Comparison of ENCODE assay signal across 8 cellular contexts in genomic region chr15:71114887-71115566, GRCh38. TPM values are rescaled to one million over a fixed set of nuclear protein-coding genes. Genes with fewer than 3 reads are reported as not detected.
DNase-seq lines count a peak whose midpoint lies in the region; ATAC-seq and TF ChIP-seq lines count a peak whose summit lies in the region.

Gene THSD4 (plus strand): TSS chr15:71115471.

- peak; percentile 77 for ATAC-seq in HG02938 (IDR thresholded peaks at IDR 0.05; ENCODE audit: unreplicated experiment)
- ATAC-seq in activated CD8-positive, alpha-beta T cell treated with anti-CD3 and anti-CD28 coated beads, Interleukin-2, amount 10 ng/mL, durations not matched to agents 7 days and 5 days = peak; percentile 82

- WGBS in mesodermal cell (ENCODE audit: insufficient coverage in 2 of 2), 2 experiments = 6 to 12% methylated on average over 31 to 32 of the region's 52 CpGs

- H3K4me1 ChIP-seq in mesodermal cell (ENCODE audit: control insufficient read depth, insufficient read depth, low read length, poor library complexity, severe bottlenecking) = peaks cover 31% of the 10 kb centered on the region

- H3K27ac Mint-ChIP-seq in activated CD8-positive, alpha-beta T cell treated with anti-CD3 and anti-CD28 coated beads, Interleukin-2, amount 10 ng/mL, durations not matched to agents 7 days and 5 days = no peak within 1 kb of the TSS

- CTCF ChIA-PET in activated CD8-positive, alpha-beta T cell treated with anti-CD3 and anti-CD28 coated beads, Interleukin-2, amount 10 ng/mL, durations not matched to agents 7 days and 5 days (lab: Charles Lee) = interaction anchor here (0.8 to 2.2 kb wide), 3 partner anchors 12 to 325 kb away, joined by 3 to 10 read pairs (median 4); no protein-coding TSS in a partner anchor

- peak; percentile 86 for TF ChIP-seq CTCF in GM13977 (IDR thresholded peaks at IDR 0.05; ENCODE audit: extremely low read depth, insufficient read depth, missing control alignments)

- H3K36me3 ChIP-seq in mesodermal cell (ENCODE audit: control insufficient read depth, insufficient read depth, low read length) = no peaks in the 10 kb centered on the region

- H3K27me3 Mint-ChIP-seq in activated CD8-positive, alpha-beta T cell treated with anti-CD3 and anti-CD28 coated beads, Interleukin-2, amount 10 ng/mL, durations not matched to agents 7 days and 5 days (ENCODE audit: low read depth) = peaks cover 31% of the 10 kb centered on the region

- H3K4me3 Mint-ChIP-seq in activated CD8-positive, alpha-beta T cell treated with anti-CD3 and anti-CD28 coated beads, Interleukin-2, amount 10 ng/mL, durations not matched to agents 7 days and 5 days = peak within 1 kb of the TSS; percentile 47

- no peaks in the 10 kb centered on the region for H3K36me3 Mint-ChIP-seq in activated CD8-positive, alpha-beta T cell treated with anti-CD3 and anti-CD28 coated beads, Interleukin-2, amount 10 ng/mL, durations not matched to agents 7 days and 5 days (ENCODE audit: low read depth)

- POLR2A ChIA-PET in activated CD8-positive, alpha-beta T cell treated with anti-CD3 and anti-CD28 coated beads, Interleukin-2, amount 10 ng/mL, durations not matched to agents 7 days and 5 days (lab: Charles Lee) = no interaction called here

- peak within 1 kb of the TSS; percentile 61 for H3K4me3 ChIP-seq in mesodermal cell (ENCODE audit: extremely low read depth, insufficient read depth, low read length, poor library complexity, severe bottlenecking)

- no peaks in the 10 kb centered on the region for H3K9me3 ChIP-seq in mesodermal cell (ENCODE audit: control insufficient read depth, low read length)

- DNase-seq in GM13977 (ENCODE audit: low spot score) (peak; percentile 91), NCI-H226 (peak; percentile 95), midbrain (lab: John Stamatoyannopoulos, UW) (no peak)
- peak; percentile 70 for DNase-seq in activated CD8-positive, alpha-beta T cell treated with anti-CD3 and anti-CD28 coated beads, Interleukin-2, amount 10 ng/mL, durations not matched to agents 7 days and 5 days
- peak; percentile 31 for DNase-seq in stimulated activated CD8-positive, alpha-beta memory T cell treated with anti-CD3 and anti-CD28 coated beads, Interleukin-4, amount 100 ng/mL, for 24 hours (ENCODE audit: low read depth)

- in situ Hi-C loops in GM13977 (cut with MboI; ENCODE audit: low pct_unique_long_range_greater_than_20kb, low sequenced_read_pairs, unreplicated experiment) = no loop called here
- in situ Hi-C loops in endometrial microvascular endothelial cells (cut with HindIII; ENCODE audit: inconsistent ontology term, low pct_unique_long_range_greater_than_20kb, low sequenced_read_pairs) = loop anchor here (25.0 kb wide), 1 partner anchor 322 kb away; no protein-coding TSS in a partner anchor

- H3K27ac ChIP-seq in mesodermal cell (ENCODE audit: low read depth, low read length, severe bottlenecking) = no peak within 1 kb of the TSS

- no peaks in the 10 kb centered on the region for H3K9me3 Mint-ChIP-seq in activated CD8-positive, alpha-beta T cell treated with anti-CD3 and anti-CD28 coated beads, Interleukin-2, amount 10 ng/mL, durations not matched to agents 7 days and 5 days (ENCODE audit: insufficient read depth)

- H3K4me1 Mint-ChIP-seq in activated CD8-positive, alpha-beta T cell treated with anti-CD3 and anti-CD28 coated beads, Interleukin-2, amount 10 ng/mL, durations not matched to agents 7 days and 5 days (ENCODE audit: low read depth) = peaks cover 9% of the 10 kb centered on the region

RNA-seq across cellular contexts. Expression of gene THSD4, which starts in this region (rescaled TPM):
- not detected for total RNA-seq in activated CD8-positive, alpha-beta T cell treated with anti-CD3 and anti-CD28 coated beads, Interleukin-2, amount 10 ng/mL, durations not matched to agents 7 days and 5 days
- 45.7 TPM for total RNA-seq in endometrial microvascular endothelial cells (ENCODE audit: inconsistent ontology term)
- polyA plus RNA-seq in mesodermal cell (2013, experiment 1 of 2) = 24.4 TPM
- polyA plus RNA-seq in mesodermal cell (2013, experiment 2 of 2) = 25.2 TPM

Comparison
In these comparisons a context has a peak if more than half of its experiments do, and no peak if none do; other contexts are left out.
1. RNA of gene THSD4 (total RNA-seq): 45.7 TPM in endometrial microvascular endothelial cells (single experiment); not detected in activated CD8-positive, alpha-beta T cell treated with anti-CD3 and anti-CD28 coated beads, Interleukin-2, amount 10 ng/mL, durations not matched to agents 7 days and 5 days; every median in the first group is over 10 times any median in the second.
2. Peak in DNase-seq and ATAC-seq in activated CD8-positive, alpha-beta T cell treated with anti-CD3 and anti-CD28 coated beads, Interleukin-2, amount 10 ng/mL, durations not matched to agents 7 days and 5 days; RNA of the gene not detected or under 1 TPM.